In genomic region chr11:18264677-18265542, GRCh38 we compare ENCODE assay signal across 1 cellular context.
TF ChIP-seq lines count a peak whose summit lies in the region.

No MANE protein-coding gene starts in this region.

TF ChIP-seq in HepG2, 621 proteins besides CTCF, POLR2A, EP300 and RAD21:
- TF ChIP-seq STAT6 (CRISPR knock-in tag; IDR thresholded peaks at IDR 0.05; ENCODE audit: borderline replicate concordance) = no peak
- no peak for TF ChIP-seq SKIL (CRISPR knock-in tag; IDR thresholded peaks at IDR 0.05; ENCODE audit: borderline replicate concordance)
- peak; percentile 91 for TF ChIP-seq HNRNPK (IDR thresholded peaks at IDR 0.05; ENCODE audit: low read depth, low read length, poor library complexity, severe bottlenecking)
- TF ChIP-seq PCBP1 (IDR thresholded peaks at IDR 0.05; ENCODE audit: borderline replicate concordance, low read depth, low read length) = 0 out of 2 replicates have a peak, but pooled peaks have one; percentile 60
- no peak for TF ChIP-seq NFKB2 (CRISPR knock-in tag; IDR thresholded peaks at IDR 0.05; ENCODE audit: borderline replicate concordance)
- no peak for TF ChIP-seq ZNF407 (CRISPR knock-in tag; IDR thresholded peaks at IDR 0.05; ENCODE audit: not compliant biosample characterization)
- no peak for TF ChIP-seq ZNF629 (CRISPR knock-in tag; conservative IDR thresholded peaks at IDR 0.05)
- no peak for TF ChIP-seq TCF7L2 (IDR thresholded peaks at IDR 0.05; ENCODE audit: low read depth, low read length)
- no peak for TF ChIP-seq ZNF589 (CRISPR knock-in tag; conservative IDR thresholded peaks at IDR 0.05)
- TF ChIP-seq ZSCAN29 (CRISPR knock-in tag; conservative IDR thresholded peaks at IDR 0.05) = no peak
- no peak for TF ChIP-seq IRF1 (CRISPR knock-in tag; IDR thresholded peaks at IDR 0.05; ENCODE audit: low read depth)
- no peak for TF ChIP-seq ATF5 (CRISPR knock-in tag; IDR thresholded peaks at IDR 0.05; ENCODE audit: low read depth)
- TF ChIP-seq CSRNP1 (CRISPR knock-in tag; IDR thresholded peaks at IDR 0.05) = no peak
- no peak for TF ChIP-seq ISL2 (CRISPR knock-in tag; IDR thresholded peaks at IDR 0.05)
- 0 out of 2 replicates have a peak, but pooled peaks have one; percentile 42 for TF ChIP-seq ZNF512 (CRISPR knock-in tag; IDR thresholded peaks at IDR 0.05)
